Comparison of ENCODE assay signal across 9 cellular contexts in the genomic region with DNA sequence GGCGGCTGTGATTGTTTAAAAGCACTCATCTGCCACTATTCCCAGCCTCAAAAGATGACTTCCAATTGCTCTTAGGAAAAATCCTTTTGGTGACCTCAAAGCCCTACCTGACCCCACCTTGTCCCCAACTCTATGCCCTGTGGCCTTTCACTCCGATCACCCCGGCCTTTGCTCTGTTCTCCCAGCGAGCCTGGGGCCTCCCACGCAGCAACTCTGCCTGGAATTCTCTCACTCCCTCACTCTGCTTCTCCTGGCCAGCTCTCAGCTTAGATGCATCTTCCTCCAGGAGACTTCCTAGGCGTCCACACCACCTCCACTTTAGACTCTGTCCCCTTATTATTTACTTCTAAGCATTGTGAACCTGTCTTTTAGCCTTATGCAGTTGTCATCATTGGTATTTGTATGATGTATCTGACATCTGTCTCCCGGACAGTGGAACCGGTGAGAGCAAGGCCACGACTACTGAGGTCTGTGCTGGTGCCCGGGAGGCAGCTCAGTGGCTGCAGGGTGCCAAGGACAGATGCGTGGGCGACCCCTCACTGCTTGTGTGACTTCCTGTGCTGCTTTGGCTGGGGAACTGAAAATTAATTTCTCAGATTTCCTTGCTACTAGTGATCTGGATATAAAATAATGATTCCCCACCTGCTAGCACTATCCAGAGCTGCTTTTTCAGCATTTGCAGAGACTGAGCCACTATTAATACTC.
DNase-seq lines count a peak whose midpoint lies in the region; ATAC-seq, FAIRE-seq and TF ChIP-seq lines count a peak whose summit lies in the region.
"Had no signal": no experiment of that assay in that cellular context is flagged by ENCODE, and none has a peak within 500 bp of the region (broad histone marks: within the 10 kb centered on the region; RNA-seq: fewer than 3 reads in every experiment).

No MANE protein-coding gene starts in this region.

- CTCF ChIA-PET in activated naive CD4-positive, alpha-beta T cell treated with anti-CD3 and anti-CD28 coated beads for 36 hours (lab: Charles Lee) = interaction anchor here (1.5 kb wide), 1 partner anchor 37 kb away, joined by 4 read pairs; no protein-coding TSS in a partner anchor
- CTCF ChIA-PET in PC-9 (lab: Charles Lee) = no interaction called here

- DNase-seq in GM13976 (ENCODE audit: low spot score) (peak; percentile 17), osteocyte (ENCODE audit: extremely low spot score, unreplicated experiment) (no peak), PC-9 (no peak), NCI-H1694 treated with DMSO at 0.1 percent for 48 hours (lab: John Stamatoyannopoulos, UW) (no peak), small intestine (no peak), NOMO-1 treated with dmso at 0.1 percent for 144 hours (lab: John Stamatoyannopoulos, UW; ENCODE audit: unreplicated experiment) (no peak)
- DNase-seq in activated naive CD4-positive, alpha-beta T cell treated with anti-CD3 and anti-CD28 coated beads for 36 hours = peak; percentile 51
- DNase-seq: heart left ventricle had no signal

- H4K20me1 ChIP-seq in PC-9 (ENCODE audit: insufficient read depth) = no peaks in the 10 kb centered on the region

- POLR2A ChIA-PET in PC-9 (lab: Charles Lee; ENCODE audit: unreplicated experiment) = no interaction called here

- intact Hi-C loops in activated naive CD4-positive, alpha-beta T cell treated with anti-CD3 and anti-CD28 coated beads for 36 hours (cut with micrococcal nuclease) = loop anchor here (5.0 to 10.0 kb wide), 5 partner anchors 329 to 1127 kb away; a partner anchor contains a TSS
- intact Hi-C loops in PC-9 (cut with micrococcal nuclease; ENCODE audit: unreplicated experiment) = no loop called here

- no peaks in the 10 kb centered on the region for H3K9me3 Mint-ChIP-seq in activated naive CD4-positive, alpha-beta T cell treated with anti-CD3 and anti-CD28 coated beads for 36 hours
- no peaks in the 10 kb centered on the region for H3K9me3 Mint-ChIP-seq in osteocyte (ENCODE audit: unreplicated experiment)

- no peak overlapping the region for H2AFZ ChIP-seq in PC-9

- in situ Hi-C loops in GM13976 (cut with MboI; ENCODE audit: low sequenced_read_pairs, unreplicated experiment) = no loop called here

- peaks cover 97% of the 10 kb centered on the region for H3K4me1 Mint-ChIP-seq in activated naive CD4-positive, alpha-beta T cell treated with anti-CD3 and anti-CD28 coated beads for 36 hours (ENCODE audit: low read depth)
- H3K4me1 Mint-ChIP-seq in osteocyte (ENCODE audit: unreplicated experiment) = peaks cover 53% of the 10 kb centered on the region

- no peak for FAIRE-seq in small intestine (lab: Jason Lieb, UNC)

- peaks cover 15% of the 10 kb centered on the region for H3K36me3 Mint-ChIP-seq in activated naive CD4-positive, alpha-beta T cell treated with anti-CD3 and anti-CD28 coated beads for 36 hours (ENCODE audit: low read depth)
- peaks cover 7% of the 10 kb centered on the region for H3K36me3 Mint-ChIP-seq in osteocyte (ENCODE audit: unreplicated experiment)

- no peaks in the 10 kb centered on the region for H3F3A ChIP-seq in PC-9 (ENCODE audit: insufficient read depth, low read depth)

- WGBS in small intestine, 3 donors = 76 to 87% (median 79%) methylated on average over 12 of the region's 12 CpGs

- H3K9me2 ChIP-seq in PC-9 (ENCODE audit: insufficient read depth) = no peaks in the 10 kb centered on the region

- no peak overlapping the region for H3K27ac ChIP-seq in PC-9
- H3K27ac ChIP-seq in small intestine (ENCODE audit: low read depth in 1 of 2, low read length in 1 of 2) = peak overlapping the region in 1 of 2 donors; percentile 51

- H3K4me3 ChIP-seq in PC-9 (no peak overlapping the region), small intestine (ENCODE audit: low read depth in 1 of 2, low read length in 2 of 2) (no peak overlapping the region)

- H3K36me3 ChIP-seq in PC-9 (ENCODE audit: low read depth) (no peaks in the 10 kb centered on the region), small intestine (ENCODE audit: control insufficient read depth in 2 of 2, insufficient read depth in 2 of 2, low read length in 2 of 2) (no peaks in the 10 kb centered on the region)
- H3K36me3 ChIP-seq: heart left ventricle had no signal

- H3K9me3 ChIP-seq in PC-9 (ENCODE audit: insufficient read depth, low read depth) = no peaks in the 10 kb centered on the region
- H3K9me3 ChIP-seq in small intestine (ENCODE audit: control insufficient read depth, low read depth) = no peaks in the 10 kb centered on the region
- H3K9me3 ChIP-seq: heart left ventricle had no signal

- no peaks in the 10 kb centered on the region for H3K27me3 Mint-ChIP-seq in activated naive CD4-positive, alpha-beta T cell treated with anti-CD3 and anti-CD28 coated beads for 36 hours (ENCODE audit: low read depth)
- no peaks in the 10 kb centered on the region for H3K27me3 Mint-ChIP-seq in osteocyte (ENCODE audit: unreplicated experiment)

- BruUV-seq in PC-9 (replicated peaks; lab: Mats Ljungman, UMichigan) = no TSS peak

- no peak overlapping the region for H3K4me3 Mint-ChIP-seq in activated naive CD4-positive, alpha-beta T cell treated with anti-CD3 and anti-CD28 coated beads for 36 hours
- H3K4me3 Mint-ChIP-seq in osteocyte (ENCODE audit: unreplicated experiment) = no peak overlapping the region

- TF ChIP-seq CTCF in GM13976 (IDR thresholded peaks at IDR 0.05; ENCODE audit: borderline replicate concordance, control extremely low read depth, extremely low read depth, insufficient read depth, missing control alignments) (no peak), osteocyte (IDR thresholded peaks at IDR 0.05) (no peak), PC-9 (conservative IDR thresholded peaks at IDR 0.05) (no peak)

- no peak overlapping the region for H3K4me2 ChIP-seq in PC-9

- H3K79me2 ChIP-seq in PC-9 (ENCODE audit: low read depth) = no peaks in the 10 kb centered on the region

- H3K27me3 ChIP-seq in PC-9 (ENCODE audit: insufficient read depth, low read depth) (no peaks in the 10 kb centered on the region), small intestine (ENCODE audit: control insufficient read depth in 2 of 2, insufficient read depth in 2 of 2, low read length in 2 of 2) (no peaks in the 10 kb centered on the region)
- H3K27me3 ChIP-seq: heart left ventricle had no signal

- peak overlapping the region; percentile 74 for H3K27ac Mint-ChIP-seq in activated naive CD4-positive, alpha-beta T cell treated with anti-CD3 and anti-CD28 coated beads for 36 hours
- H3K27ac Mint-ChIP-seq in osteocyte (ENCODE audit: unreplicated experiment) = peak overlapping the region; percentile 27

- no peaks in the 10 kb centered on the region for H3K4me1 ChIP-seq in PC-9 (replicated peaks; ENCODE audit: insufficient read depth)
- peaks cover 2 to 18% of the 10 kb centered on the region in 2 donors for H3K4me1 ChIP-seq in small intestine (ENCODE audit: control insufficient read depth in 2 of 2, insufficient read depth in 1 of 2, low read depth in 1 of 2, low read length in 1 of 2)

- peak; percentile 35 for ATAC-seq in HG02642 (IDR thresholded peaks at IDR 0.05; ENCODE audit: poor library complexity, unreplicated experiment)

Comparison
In these comparisons a context has a peak if more than half of its experiments do, and no peak if none do; other contexts are left out.
1. DNase-seq: peak in GM13976 (single experiment) and activated naive CD4-positive, alpha-beta T cell treated with anti-CD3 and anti-CD28 coated beads for 36 hours (single experiment); none in osteocyte (single experiment), PC-9 (0 of 2), NCI-H1694 treated with DMSO at 0.1 percent for 48 hours (single experiment), small intestine (single experiment) and NOMO-1 treated with dmso at 0.1 percent for 144 hours (single experiment).